ENCODE assay signal across 2 cellular contexts in genomic region chr17:40480501-40481003, GRCh38.
TF ChIP-seq lines count a peak whose summit lies in the region.

No MANE protein-coding gene starts in this region.

TF ChIP-seq in IMR-90, 13 proteins besides CTCF, POLR2A, EP300 and RAD21:
- TF ChIP-seq ELK1 (IDR thresholded peaks at IDR 0.05; ENCODE audit: borderline replicate concordance, low read depth, low read length) (no peak), RCOR1 (IDR thresholded peaks at IDR 0.05; ENCODE audit: insufficient replicate concordance, low read length) (no peak), RFX5 (IDR thresholded peaks at IDR 0.05; ENCODE audit: low read depth, low read length) (no peak), BHLHE40 (IDR thresholded peaks at IDR 0.05; ENCODE audit: low read depth, low read length) (no peak), SMC3 (IDR thresholded peaks at IDR 0.05; ENCODE audit: low read depth, low read length) (no peak), USF2 (IDR thresholded peaks at IDR 0.05; ENCODE audit: low read depth, low read length) (no peak), MXI1 (IDR thresholded peaks at IDR 0.05; ENCODE audit: borderline replicate concordance, low read depth, low read length) (no peak)

TF ChIP-seq in H1, 55 proteins besides CTCF, POLR2A, EP300 and RAD21:
- no peak for TF ChIP-seq CTBP2 (IDR thresholded peaks at IDR 0.05; ENCODE audit: borderline replicate concordance, insufficient read depth, insufficient read length, low read length)
- no peak for TF ChIP-seq FOSL1 (IDR thresholded peaks at IDR 0.05; ENCODE audit: insufficient read depth, low read depth, low read length)
- no peak for TF ChIP-seq JUN (IDR thresholded peaks at IDR 0.05; ENCODE audit: low read depth, low read length)
- no peak for TF ChIP-seq SRF (IDR thresholded peaks at IDR 0.05; ENCODE audit: low read depth, low read length)
- TF ChIP-seq ZNF274 (IDR thresholded peaks at IDR 0.05; ENCODE audit: borderline replicate concordance, extremely low read depth, low read length) = no peak
- no peak for TF ChIP-seq EGR1 (IDR thresholded peaks at IDR 0.05; ENCODE audit: borderline replicate concordance, low read depth, low read length)
- no peak for TF ChIP-seq SIN3A (conservative IDR thresholded peaks at IDR 0.05 in 1 of 2, IDR thresholded peaks at IDR 0.05 in 1 of 2; ENCODE audit: low read depth in 1 of 2, low read length in 2 of 2)
TF ChIP-seq in H1: peak in this region for 0.
